In the genomic region with DNA sequence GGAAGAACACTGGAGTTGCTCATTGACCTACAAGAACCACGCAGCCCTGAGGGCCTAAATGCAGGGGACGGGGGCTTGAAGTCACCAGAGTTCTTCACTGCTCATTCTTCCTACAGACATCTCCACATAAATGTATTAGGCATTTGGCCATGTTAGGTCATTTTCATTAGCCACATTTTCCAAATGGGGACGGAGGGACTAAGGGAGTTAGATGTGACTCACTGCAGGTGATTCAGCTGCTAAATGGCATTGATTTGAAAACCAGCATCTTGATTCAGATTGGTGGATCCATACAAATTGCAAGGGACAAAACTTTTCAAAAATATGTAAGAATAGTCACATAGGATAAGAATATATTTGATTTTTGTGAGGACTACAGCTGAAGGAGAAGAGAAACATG, we compare ENCODE assay signal across 23 cellular contexts. TPM values are rescaled to one million over a fixed set of nuclear protein-coding genes. Genes with fewer than 3 reads are reported as not detected.
A peak's percentile ranks its signal among the peaks of the same experiment; 100 is the strongest.
DNase-seq lines count a peak whose midpoint lies in the region; ATAC-seq and TF ChIP-seq lines count a peak whose summit lies in the region.
"Had no signal": no experiment of that assay in that cellular context is flagged by ENCODE, and none has a peak within 500 bp of the region (broad histone marks: within the 10 kb centered on the region; RNA-seq: fewer than 3 reads in every experiment).

No MANE protein-coding gene starts in this region.

- no peaks in the 10 kb centered on the region for H4K20me1 ChIP-seq in PC-3 (ENCODE audit: low read length)
- H4K20me1 ChIP-seq in neural progenitor cell (ENCODE audit: low read depth): no peaks in the 10 kb centered on the region

- CTCF ChIA-PET in Caco-2 (lab: Charles Lee) (no interaction called here), PC-3 (lab: Charles Lee) (interaction anchor here (0.5 kb wide), 1 partner anchor 92 kb away, joined by 3 read pairs; no protein-coding TSS in a partner anchor)

- no peaks in the 10 kb centered on the region for H3K36me3 ChIP-seq in Caco-2 (ENCODE audit: control insufficient read depth, insufficient read depth, low read length)
- H3K36me3 ChIP-seq in PC-3 (ENCODE audit: low read depth, low read length): no peaks in the 10 kb centered on the region
- no peaks in the 10 kb centered on the region for H3K36me3 ChIP-seq in neural progenitor cell
- no peaks in the 10 kb centered on the region for H3K36me3 ChIP-seq in MG63
- H3K36me3 ChIP-seq: BE2C, Peyer's patch, SJSA1 had no signal

- H3K9ac ChIP-seq in PC-3 (ENCODE audit: low read length) (no peak overlapping the region; the same call in 1 of the 2 replicates), neural progenitor cell (no peak overlapping the region)
- H3K9ac ChIP-seq: GM23248 had no signal

- H3K4me1 Mint-ChIP-seq in Caco-2 (ENCODE audit: low read depth, unreplicated experiment): peaks cover 60% of the 10 kb centered on the region
- peaks cover 6% of the 10 kb centered on the region for H3K4me1 Mint-ChIP-seq in neural progenitor cell
- H3K4me1 Mint-ChIP-seq: CD4-positive, CD25-positive, alpha-beta regulatory T cell; IgD-negative memory B cell had no signal

- no peaks in the 10 kb centered on the region for H3F3A ChIP-seq in PC-3 (ENCODE audit: low read length, unreplicated experiment)
- no peaks in the 10 kb centered on the region for H3F3A ChIP-seq in neural progenitor cell (ENCODE audit: low read depth)

- H3K4me3 Mint-ChIP-seq in Caco-2 (ENCODE audit: unreplicated experiment) (no peak overlapping the region), neural progenitor cell (no peak overlapping the region)
- H3K4me3 Mint-ChIP-seq: CD4-positive, CD25-positive, alpha-beta regulatory T cell; IgD-negative memory B cell had no signal

- BruUV-seq in Caco-2 (replicated peaks; lab: Mats Ljungman, UMichigan): no TSS peak
- BruUV-seq in PC-3 (replicated peaks; lab: Mats Ljungman, UMichigan): no TSS peak

- H3K36me3 Mint-ChIP-seq in Caco-2 (ENCODE audit: insufficient read depth, unreplicated experiment) (peaks cover 16% of the 10 kb centered on the region), neural progenitor cell (peaks cover 18% of the 10 kb centered on the region)

- no peaks in the 10 kb centered on the region for H3K9me3 ChIP-seq in Caco-2
- no peaks in the 10 kb centered on the region for H3K9me3 ChIP-seq in PC-3 (ENCODE audit: low read length)
- H3K9me3 ChIP-seq in neural progenitor cell (ENCODE audit: low read depth): no peaks in the 10 kb centered on the region
- H3K9me3 ChIP-seq in MG63: no peaks in the 10 kb centered on the region
- H3K9me3 ChIP-seq: BE2C, Peyer's patch, SJSA1 had no signal

- DNase-seq in Caco-2 (no peak), PC-3 (peak; percentile 74), epithelial cell of proximal tubule (ENCODE audit: low read depth) (no peak), kidney tubule cell (ENCODE audit: low spot score) (peak; percentile 77), neural progenitor cell (ENCODE audit: low spot score) (no peak), GM19240 (ENCODE audit: insufficient read length, low spot score) (no peak), MG63 (no peak)
- DNase-seq in activated effector memory CD4-positive, alpha-beta T cell treated with anti-CD3 and anti-CD28 coated beads, Interleukin-2, amount 50 U/mL, for 16 hours: no peak
- DNase-seq: BE2C; CD4-positive, CD25-positive, alpha-beta regulatory T cell; DMS79 treated with DMSO at 0.1 percent for 48 hours; GM23248; HCEC 1CT; NCI-H1417; NCI-H1694 treated with DMSO at 0.1 percent for 48 hours; NCI-H2081 treated with DMSO at 0.1 percent for 48 hours; NCI-H524 treated with DMSO at 0.1 percent for 48 hours; NCI-H82; Peyer's patch had no signal

- H3K9me3 Mint-ChIP-seq in Caco-2 (ENCODE audit: unreplicated experiment) (no peaks in the 10 kb centered on the region), neural progenitor cell (peaks cover 12% of the 10 kb centered on the region)

- POLR2A ChIA-PET in Caco-2 (lab: Charles Lee) (no interaction called here), PC-3 (lab: Charles Lee; ENCODE audit: unreplicated experiment) (no interaction called here)

- no peaks in the 10 kb centered on the region for H3K27me3 Mint-ChIP-seq in Caco-2 (ENCODE audit: insufficient read depth, unreplicated experiment)
- no peaks in the 10 kb centered on the region for H3K27me3 Mint-ChIP-seq in neural progenitor cell (ENCODE audit: insufficient read depth, low read depth)
- H3K27me3 Mint-ChIP-seq: CD4-positive, CD25-positive, alpha-beta regulatory T cell; IgD-negative memory B cell had no signal

- no peak overlapping the region for H3K4me3 ChIP-seq in Caco-2 (ENCODE audit: low read depth, low read length)
- no peak overlapping the region for H3K4me3 ChIP-seq in PC-3 (ENCODE audit: low read length)
- peak overlapping the region; percentile 30 for H3K4me3 ChIP-seq in epithelial cell of proximal tubule (ENCODE audit: low read depth, low read length)
- no peak overlapping the region for H3K4me3 ChIP-seq in neural progenitor cell
- H3K4me3 ChIP-seq in MG63: no peak overlapping the region
- H3K4me3 ChIP-seq: GM12878, GM23248, Peyer's patch, SJSA1 had no signal

- peak overlapping the region; percentile 95 for H3K27ac Mint-ChIP-seq in Caco-2 (ENCODE audit: unreplicated experiment)
- no peak overlapping the region for H3K27ac Mint-ChIP-seq in neural progenitor cell
- H3K27ac Mint-ChIP-seq: CD4-positive, CD25-positive, alpha-beta regulatory T cell; IgD-negative memory B cell had no signal

- H3K27ac ChIP-seq in PC-3 (ENCODE audit: low read length): peak overlapping the region; percentile 63
- H3K27ac ChIP-seq in neural progenitor cell: no peak overlapping the region
- H3K27ac ChIP-seq: GM23248, Peyer's patch, SJSA1 had no signal

- peaks cover 86% of the 10 kb centered on the region for H3K4me1 ChIP-seq in Caco-2
- peaks cover 35% of the 10 kb centered on the region for H3K4me1 ChIP-seq in PC-3 (ENCODE audit: insufficient read depth, low read length)
- H3K4me1 ChIP-seq in neural progenitor cell: no peaks in the 10 kb centered on the region
- H3K4me1 ChIP-seq: BE2C, Peyer's patch, SJSA1 had no signal

- H3K27me3 ChIP-seq in Caco-2 (replicated peaks; ENCODE audit: control insufficient read depth, insufficient read depth, low read length) (no peaks in the 10 kb centered on the region), PC-3 (ENCODE audit: low read length) (no peaks in the 10 kb centered on the region), neural progenitor cell (no peaks in the 10 kb centered on the region), MG63 (no peaks in the 10 kb centered on the region)
- H3K27me3 ChIP-seq: BE2C, Peyer's patch, SJSA1 had no signal

- peak; percentile 50; the same call in 1 of the 2 replicates for ATAC-seq in PC-3
- ATAC-seq: GM12878, Right ventricle myocardium inferior had no signal

- H3K9me2 ChIP-seq in PC-3 (replicated peaks; ENCODE audit: low read length): no peaks in the 10 kb centered on the region

- H3K4me2 ChIP-seq in PC-3 (ENCODE audit: low read length) (peak overlapping the region; percentile 33), neural progenitor cell (no peak overlapping the region)

- no peaks in the 10 kb centered on the region for H3K79me2 ChIP-seq in PC-3 (ENCODE audit: low read length)
- no peaks in the 10 kb centered on the region for H3K79me2 ChIP-seq in neural progenitor cell (ENCODE audit: low read depth)

- peak overlapping the region; percentile 61 for H2AFZ ChIP-seq in PC-3 (ENCODE audit: low read length)
- H2AFZ ChIP-seq in neural progenitor cell (replicated peaks): no peak overlapping the region
- H2AFZ ChIP-seq: GM23248 had no signal

- intact Hi-C loops in Caco-2 (cut with micrococcal nuclease; ENCODE audit: unreplicated experiment): no loop called here
- intact Hi-C loops in PC-3 (cut with micrococcal nuclease): no loop called here

- TF ChIP-seq CTCF in Caco-2 (IDR thresholded peaks at IDR 0.05; ENCODE audit: insufficient read depth in 1 of 2, low read depth in 1 of 2, low read length in 1 of 2, severe bottlenecking in 1 of 2, unreplicated experiment in 1 of 2) (no peak), PC-3 (conservative IDR thresholded peaks at IDR 0.05; ENCODE audit: low read depth, low read length) (no peak), epithelial cell of proximal tubule (conservative IDR thresholded peaks at IDR 0.05; ENCODE audit: low read depth, low read length) (no peak), neural progenitor cell (IDR thresholded peaks at IDR 0.05) (no peak)

RNA-seq across cellular contexts. Expression of gene KANK1, which starts 25.2 kb away (rescaled TPM):
- total RNA-seq in Caco-2 (2022) (51.7 and 58.7 TPM in 2 replicates), PC-3 (2014; rRNA removed) (14.0 and 18.3 TPM in 2 replicates), epithelial cell of proximal tubule (16.0 and 18.7 TPM in 2 replicates), neural progenitor cell (ENCODE audit: low replicate concordance) (24.5 and 27.9 TPM in 2 replicates)
- 45.6 and 48.8 TPM in 2 replicates for total RNA-seq in MG63 (2014; rRNA removed; shearing (Covaris generic); ENCODE audit: low replicate concordance)

Comparison
In these comparisons a context has a peak if more than half of its experiments do, and no peak if none do; other contexts are left out.
1. DNase-seq: peak in PC-3 (single experiment) and kidney tubule cell (single experiment); none in Caco-2 (0 of 2), epithelial cell of proximal tubule (single experiment), neural progenitor cell (single experiment), GM19240 (single experiment), activated effector memory CD4-positive, alpha-beta T cell treated with anti-CD3 and anti-CD28 coated beads, Interleukin-2, amount 50 U/mL, for 16 hours (single experiment) and MG63 (single experiment).